In genomic region chr11:8772571-8772970, GRCh38 we compare ENCODE assay signal across 23 cellular contexts.
A peak's percentile ranks its signal among the peaks of the same experiment; 100 is the strongest.
DNase-seq lines count a peak whose midpoint lies in the region; ATAC-seq and TF ChIP-seq lines count a peak whose summit lies in the region.
"Had no signal": no experiment of that assay in that cellular context is flagged by ENCODE, and none has a peak within 500 bp of the region (broad histone marks: within the 10 kb centered on the region; RNA-seq: fewer than 3 reads in every experiment).

No MANE protein-coding gene starts in this region.

- no peaks in the 10 kb centered on the region for H3K4me1 Mint-ChIP-seq in activated T-cell treated with anti-CD3 and anti-CD28 coated beads, Interleukin-2, amount 50 U/mL, for 4 hours (ENCODE audit: low read depth)
- H3K4me1 Mint-ChIP-seq: activated T-helper 17 cell treated with anti-CD3 and anti-CD28 coated beads, Interleukin-2, amount 50 U/mL, for 72 hours had no signal

- dilution Hi-C loops in mammary epithelial cell (cut with HindIII; ENCODE audit: low sequenced_read_pairs) = no loop called here

- H4K20me1 ChIP-seq in mammary epithelial cell (ENCODE audit: insufficient read depth, low read length) = no peaks in the 10 kb centered on the region

- H3K36me3 ChIP-seq in mammary epithelial cell (ENCODE audit: insufficient read depth, low read length) (peaks cover 2% of the 10 kb centered on the region), muscle layer of duodenum (ENCODE audit: control insufficient read depth in 1 of 2, insufficient read depth in 2 of 2, low read length in 2 of 2) (no peaks in the 10 kb centered on the region), testis (ENCODE audit: low read depth, missing control alignments) (no peaks in the 10 kb centered on the region), prostate gland (no peaks in the 10 kb centered on the region)
- H3K36me3 ChIP-seq: gastrocnemius medialis had no signal

- no peak overlapping the region for H2AFZ ChIP-seq in mammary epithelial cell (ENCODE audit: low read depth, low read length)

- 78% methylated on average over 3 of the region's 3 CpGs for WGBS in mammary epithelial cell (ENCODE audit: low coverage, missing lambda C conversion rate)
- WGBS in testis, 2 donors = 65 to 75% methylated on average over 3 of the region's 3 CpGs
- WGBS in prostate gland = 87% methylated on average over 3 of the region's 3 CpGs

- TF ChIP-seq CTCF in RWPE1 (conservative IDR thresholded peaks at IDR 0.05; ENCODE audit: low read depth) (no peak), mammary epithelial cell (conservative IDR thresholded peaks at IDR 0.05 in 1 of 2, IDR thresholded peaks at IDR 0.05 in 1 of 2; ENCODE audit: extremely low read depth in 1 of 2, insufficient read depth in 1 of 2, low read depth in 1 of 2, low read length in 2 of 2) (no peak), testis (IDR thresholded peaks at IDR 0.05) (no peak), prostate gland (IDR thresholded peaks at IDR 0.05) (no peak)

- H3K4me2 ChIP-seq in mammary epithelial cell (ENCODE audit: insufficient read depth, low read depth, low read length) = peak overlapping the region; percentile 23

- no peak for ATAC-seq in activated T-cell treated with anti-CD3 and anti-CD28 coated beads, Interleukin-2, amount 50 U/mL, for 4 hours
- ATAC-seq: activated CD8-positive, alpha-beta memory T cell treated with anti-CD3 and anti-CD28 coated beads, Interleukin-2, amount 10 ng/mL, durations not matched to agents 7 days and 5 days; activated T-helper 17 cell treated with anti-CD3 and anti-CD28 coated beads, Interleukin-2, amount 50 U/mL, for 72 hours; gastrocnemius medialis; left lobe of liver; mucosa of descending colon had no signal

- peak overlapping the region; percentile 57 for H3K27ac ChIP-seq in RWPE1
- H3K27ac ChIP-seq in mammary epithelial cell (ENCODE audit: insufficient read depth, low read depth, low read length) = no peak overlapping the region
- H3K27ac ChIP-seq in muscle layer of duodenum (ENCODE audit: low read length) = peak overlapping the region; percentile 76
- H3K27ac ChIP-seq in testis = peak overlapping the region; percentile 82 to 91
- H3K27ac ChIP-seq in prostate gland = peak overlapping the region in 1 of 2 donors; percentile 72

- H3K4me1 ChIP-seq in mammary epithelial cell (ENCODE audit: insufficient read depth, low read length) (peaks cover 82% of the 10 kb centered on the region), muscle layer of duodenum (ENCODE audit: control insufficient read depth in 1 of 2, insufficient read depth in 2 of 2, low read length in 2 of 2) (peaks cover 5 to 60% of the 10 kb centered on the region in 2 donors), testis (peaks cover 70% of the 10 kb centered on the region), prostate gland (replicated peaks) (no peaks in the 10 kb centered on the region)

- in situ Hi-C loops in mammary epithelial cell (cut with MboI; ENCODE audit: low sequenced_read_pairs in 2 of 2) = no loop called here

- no peak overlapping the region for H3K4me3 Mint-ChIP-seq in activated T-cell treated with anti-CD3 and anti-CD28 coated beads, Interleukin-2, amount 50 U/mL, for 4 hours
- H3K4me3 Mint-ChIP-seq: activated CD4-positive, alpha-beta T cell treated with anti-CD3 and anti-CD28 coated beads, Interleukin-2, amount 10 ng/mL, durations not matched to agents 24 days and 14 days; activated CD8-positive, alpha-beta memory T cell treated with anti-CD3 and anti-CD28 coated beads, Interleukin-2, amount 10 ng/mL, durations not matched to agents 7 days and 5 days; activated T-helper 17 cell treated with anti-CD3 and anti-CD28 coated beads, Interleukin-2, amount 50 U/mL, for 72 hours; CD4-positive, alpha-beta T cell; T-helper 1 cell treated with Interleukin-12 subunit alpha and Interleukin-12 subunit beta and Interleukin-4 antibody, amounts not matched to agents 30 μg/mL and 1 μg/mL, for 36 hours; type B pancreatic cell had no signal

- no peak overlapping the region for H3K9ac ChIP-seq in mammary epithelial cell (ENCODE audit: insufficient read depth, low read length)

- H3K9me3 ChIP-seq in mammary epithelial cell (replicated peaks; ENCODE audit: insufficient read depth, low read length) (no peaks in the 10 kb centered on the region), muscle layer of duodenum (ENCODE audit: control insufficient read depth in 1 of 2, low read length in 2 of 2) (no peaks in the 10 kb centered on the region), testis (no peaks in the 10 kb centered on the region), prostate gland (no peaks in the 10 kb centered on the region)
- H3K9me3 ChIP-seq: gastrocnemius medialis, mucosa of descending colon had no signal

- H3K79me2 ChIP-seq in mammary epithelial cell (ENCODE audit: insufficient read depth, low read length) = peaks cover 82% of the 10 kb centered on the region

- POLR2A ChIA-PET in RWPE1 (lab: Yijun Ruan, JAX; ENCODE audit: low non-redundant PET) = no interaction called here

- no peaks in the 10 kb centered on the region for H3K9me3 Mint-ChIP-seq in activated T-cell treated with anti-CD3 and anti-CD28 coated beads, Interleukin-2, amount 50 U/mL, for 4 hours
- H3K9me3 Mint-ChIP-seq: activated CD4-positive, alpha-beta T cell treated with anti-CD3 and anti-CD28 coated beads, Interleukin-2, amount 10 ng/mL, durations not matched to agents 24 days and 14 days; activated T-helper 17 cell treated with anti-CD3 and anti-CD28 coated beads, Interleukin-2, amount 50 U/mL, for 72 hours; CD4-positive, alpha-beta T cell; T-helper 1 cell treated with Interleukin-12 subunit alpha and Interleukin-12 subunit beta and Interleukin-4 antibody, amounts not matched to agents 30 μg/mL and 1 μg/mL, for 36 hours; type B pancreatic cell had no signal

- TF ChIP-seq POLR2A in testis (IDR thresholded peaks at IDR 0.05) (no peak), prostate gland (IDR thresholded peaks at IDR 0.05) (no peak)

- no peak overlapping the region for H3K4me3 ChIP-seq in mammary epithelial cell (replicated peaks in 1 of 3; ENCODE audit: insufficient read depth in 1 of 3, low read depth in 2 of 3, low read length in 3 of 3)
- H3K4me3 ChIP-seq in muscle layer of duodenum (ENCODE audit: low read depth in 1 of 2, low read length in 2 of 2) = no peak overlapping the region
- no peak overlapping the region for H3K4me3 ChIP-seq in testis
- no peak overlapping the region for H3K4me3 ChIP-seq in prostate gland
- H3K4me3 ChIP-seq: gastrocnemius medialis, mucosa of descending colon had no signal

- peaks cover 2% of the 10 kb centered on the region for H3K27me3 Mint-ChIP-seq in activated T-cell treated with anti-CD3 and anti-CD28 coated beads, Interleukin-2, amount 50 U/mL, for 4 hours (ENCODE audit: low read depth)
- H3K27me3 Mint-ChIP-seq: activated CD4-positive, alpha-beta T cell treated with anti-CD3 and anti-CD28 coated beads, Interleukin-2, amount 10 ng/mL, durations not matched to agents 24 days and 14 days; CD4-positive, alpha-beta T cell; type B pancreatic cell had no signal

- no peaks in the 10 kb centered on the region for H3K36me3 Mint-ChIP-seq in activated T-cell treated with anti-CD3 and anti-CD28 coated beads, Interleukin-2, amount 50 U/mL, for 4 hours (ENCODE audit: insufficient read depth)
- H3K36me3 Mint-ChIP-seq: activated CD8-positive, alpha-beta memory T cell treated with anti-CD3 and anti-CD28 coated beads, Interleukin-2, amount 10 ng/mL, durations not matched to agents 7 days and 5 days had no signal

- H3K27me3 ChIP-seq in mammary epithelial cell (ENCODE audit: insufficient read depth, low read length) (no peaks in the 10 kb centered on the region), muscle layer of duodenum (ENCODE audit: low read depth, low read length) (no peaks in the 10 kb centered on the region), testis (no peaks in the 10 kb centered on the region), prostate gland (replicated peaks; ENCODE audit: insufficient read depth) (no peaks in the 10 kb centered on the region)
- H3K27me3 ChIP-seq: gastrocnemius medialis had no signal

- CTCF ChIA-PET in RWPE1 (lab: Yijun Ruan, JAX) = no interaction called here
- CTCF ChIA-PET in mammary epithelial cell (lab: Charles Lee; ENCODE audit: low non-redundant PET) = no interaction called here

- DNase-seq in RWPE1 (ENCODE audit: low spot score) (no peak), mammary epithelial cell (no peak), testis (no peak), occipital lobe (lab: John Stamatoyannopoulos, UW) (no peak), prostate gland (ENCODE audit: low spot score) (no peak)
- DNase-seq in activated T-cell treated with anti-CD3 and anti-CD28 coated beads, Interleukin-2, amount 50 U/mL, for 4 hours = no peak
- DNase-seq in stimulated activated naive CD4-positive, alpha-beta T cell (lab: John Stamatoyannopoulos, UW) = no peak
- DNase-seq: activated CD4-positive, alpha-beta T cell treated with anti-CD3 and anti-CD28 coated beads, Interleukin-2, amount 10 ng/mL, durations not matched to agents 24 days and 14 days; activated CD8-positive, alpha-beta memory T cell treated with anti-CD3 and anti-CD28 coated beads, Interleukin-2, amount 10 ng/mL, durations not matched to agents 7 days and 5 days; CD4-positive, alpha-beta T cell; gastrocnemius medialis; GF-D8; mucosa of descending colon; NCI-H187 treated with DMSO at 0.1 percent for 48 hours; NCI-H226; OCI-M1; retina; stimulated activated CD4-positive, alpha-beta T cell treated with anti-CD3 and anti-CD28 coated beads, Interleukin-15, amount 100 ng/mL, for 24 hours had no signal

- BruUV-seq in mammary epithelial cell (replicated peaks; lab: Mats Ljungman, UMichigan) = no TSS peak

- intact Hi-C loops in mammary epithelial cell (cut with micrococcal nuclease) = loop anchor here (5.0 kb wide), 1 partner anchor 170 kb away; no protein-coding TSS in a partner anchor
- intact Hi-C loops in testis (cut with DNase I; ENCODE audit: low total_unique reads) = no loop called here
- intact Hi-C loops in prostate gland (cut with DNase I) = no loop called here
